In the genomic region with DNA sequence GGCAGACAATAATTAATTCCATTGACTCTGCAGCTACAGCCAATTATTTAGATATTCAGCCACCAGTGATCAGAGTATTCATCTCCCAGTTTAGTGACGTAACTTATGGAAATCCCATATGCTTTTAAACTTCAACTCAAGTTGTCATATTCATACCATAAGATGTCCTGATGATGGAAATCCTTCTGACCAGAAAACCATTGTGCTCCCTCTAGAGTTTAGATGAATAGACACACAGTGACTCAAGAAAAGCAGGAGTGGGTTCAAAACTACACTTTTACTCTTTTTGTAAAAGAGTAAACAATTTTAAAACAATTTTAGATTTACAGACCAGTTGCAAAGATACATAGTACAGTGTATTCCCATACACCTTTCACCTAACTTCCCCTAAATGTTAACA, we compare ENCODE assay signal across 19 cellular contexts.
"Had no signal": no experiment of that assay in that cellular context is flagged by ENCODE, and none has a peak within 500 bp of the region (broad histone marks: within the 10 kb centered on the region; RNA-seq: fewer than 3 reads in every experiment).

No MANE protein-coding gene starts in this region.

- H3K27me3 ChIP-seq: cardiac muscle cell, gastrocnemius medialis, heart left ventricle, tibial artery had no signal

- H3K4me1 ChIP-seq: gastrocnemius medialis, left ventricle myocardium inferior, tibial artery had no signal

- DNase-seq: activated CD4-positive, alpha-beta memory T cell treated with anti-CD3 and anti-CD28 coated beads, Interleukin-2, amount 10 ng/mL, durations not matched to agents 7 days and 5 days; activated CD4-positive, alpha-beta T cell treated with anti-CD3 and anti-CD28 coated beads for 48 hours; activated CD4-positive, CD25-positive, alpha-beta regulatory T cell; activated CD8-positive, alpha-beta memory T cell treated with anti-CD3 and anti-CD28 coated beads, Interleukin-2, amount 10 ng/mL, durations not matched to agents 7 days and 5 days; activated naive CD4-positive, alpha-beta T cell; activated naive CD8-positive, alpha-beta T cell treated with anti-CD3 and anti-CD28 coated beads for 36 hours; amniotic stem cell; gastrocnemius medialis; heart left ventricle; left ventricle myocardium inferior; mucosa of descending colon; naive B cell; stimulated activated CD4-positive, alpha-beta T cell treated with anti-CD3 and anti-CD28 coated beads, Interleukin-2, amount 100 ng/mL, for 24 hours; stimulated activated naive CD4-positive, alpha-beta T cell treated with Interleukin-2 at 50 U/mL for 16 hours; substantia nigra; T-helper 9 cell; tibial artery had no signal

- H3K36me3 ChIP-seq: cardiac muscle cell, gastrocnemius medialis, heart left ventricle, left ventricle myocardium inferior, tibial artery had no signal

- ATAC-seq: activated CD8-positive, alpha-beta memory T cell treated with anti-CD3 and anti-CD28 coated beads, Interleukin-2, amount 10 ng/mL, durations not matched to agents 7 days and 5 days; gastrocnemius medialis; heart left ventricle; mucosa of descending colon had no signal

- H3K9me3 ChIP-seq: gastrocnemius medialis, heart left ventricle, left ventricle myocardium inferior, mucosa of descending colon, tibial artery had no signal

- H3K27ac ChIP-seq: cardiac muscle cell, epithelial cell of prostate, gastrocnemius medialis, heart left ventricle, left ventricle myocardium inferior, tibial artery had no signal

- H3K4me3 ChIP-seq: cardiac muscle cell, gastrocnemius medialis, heart left ventricle, left ventricle myocardium inferior, mucosa of descending colon, tibial artery had no signal
